Comparison of ENCODE assay signal across 12 cellular contexts in the genomic region with DNA sequence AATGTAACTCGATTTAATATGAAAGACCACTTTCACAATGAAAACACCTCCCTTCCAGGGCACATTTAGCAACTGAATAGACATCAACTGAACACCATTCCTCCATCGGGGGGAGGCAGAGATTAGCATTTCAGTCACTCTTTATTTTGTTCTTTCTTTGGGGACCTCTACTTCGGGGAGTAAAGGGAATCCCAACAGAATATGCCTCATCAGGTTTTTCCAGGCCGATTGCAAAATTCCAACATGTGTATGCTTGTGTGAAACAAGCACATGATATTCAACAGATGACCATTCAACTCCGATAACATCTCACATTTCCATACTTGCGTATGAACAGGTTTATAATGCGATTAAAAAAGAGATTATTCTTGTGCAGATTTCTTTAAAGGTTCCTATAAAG.
DNase-seq lines count a peak whose midpoint lies in the region; ATAC-seq and TF ChIP-seq lines count a peak whose summit lies in the region.
"Had no signal": no experiment of that assay in that cellular context is flagged by ENCODE, and none has a peak within 500 bp of the region (broad histone marks: within the 10 kb centered on the region; RNA-seq: fewer than 3 reads in every experiment).

No MANE protein-coding gene starts in this region.

- H3K9ac ChIP-seq in HUES64 (ENCODE audit: low read depth, low read length) (peak overlapping the region; percentile 88), SK-N-SH (no peak overlapping the region), trophoblast cell (ENCODE audit: low read length) (no peak overlapping the region)

- H3K4me1 ChIP-seq in HUES64 (ENCODE audit: insufficient read depth, low read length), result peaks cover 46% of the 10 kb centered on the region
- peaks cover 17 to 18% of the 10 kb centered on the region in 2 experiments; a peak in 3 of 4 replicates for H3K4me1 ChIP-seq in SK-N-SH (ENCODE audit: control insufficient read depth in 1 of 2, insufficient read depth in 2 of 2, low read depth in 1 of 2, low read length in 1 of 2)
- peaks cover 17% of the 10 kb centered on the region for H3K4me1 ChIP-seq in foreskin keratinocyte
- peaks cover 15 to 27% of the 10 kb centered on the region in 2 experiments for H3K4me1 ChIP-seq in trophoblast cell (ENCODE audit: control insufficient read depth in 1 of 2, insufficient read depth in 2 of 2, low read length in 2 of 2)

- peak overlapping the region; percentile 96 for H3K27ac ChIP-seq in HUES64 (ENCODE audit: low read depth, low read length)
- peak overlapping the region in 1 of 2 experiments; percentile 72; a peak in 2 of 4 replicates for H3K27ac ChIP-seq in SK-N-SH (ENCODE audit: low read depth in 2 of 2, low read length in 1 of 2)
- peak overlapping the region; percentile 22 for H3K27ac ChIP-seq in foreskin keratinocyte
- H3K27ac ChIP-seq in trophoblast cell (ENCODE audit: low read depth, low read length), result peak overlapping the region; percentile 20
- H3K27ac ChIP-seq: spleen had no signal

- H3K9me3 ChIP-seq in HUES64 (ENCODE audit: insufficient read depth, low read depth, low read length) (no peaks in the 10 kb centered on the region), SK-N-SH (no peaks in the 10 kb centered on the region), trophoblast cell (ENCODE audit: insufficient read depth, low read depth, low read length) (no peaks in the 10 kb centered on the region)
- H3K9me3 ChIP-seq: spleen had no signal

- TF ChIP-seq CTCF in SK-N-SH (IDR thresholded peaks at IDR 0.05) (peak; percentile 22), foreskin keratinocyte (conservative IDR thresholded peaks at IDR 0.05) (no peak)

- peak in 1 of 2 experiments; percentile 67; a peak in 1 of 4 replicates for TF ChIP-seq EP300 in SK-N-SH (IDR thresholded peaks at IDR 0.05; ENCODE audit: borderline replicate concordance in 1 of 2, low read depth in 1 of 2, low read length in 1 of 2)

- peak overlapping the region; percentile 59 for H3K4me3 ChIP-seq in HUES64 (ENCODE audit: low read length)
- no peak overlapping the region for H3K4me3 ChIP-seq in SK-N-SH (ENCODE audit: low read depth in 2 of 2, low read length in 1 of 2)
- no peak overlapping the region for H3K4me3 ChIP-seq in trophoblast cell (ENCODE audit: low read depth, low read length)
- H3K4me3 ChIP-seq: lung, spleen had no signal

- H2BK5ac ChIP-seq in trophoblast cell (ENCODE audit: low read depth, low read length, poor library complexity), result no peak overlapping the region

- TF ChIP-seq RAD21 in SK-N-SH (IDR thresholded peaks at IDR 0.05; ENCODE audit: low read length), result peak; percentile 17; the same call in 1 of the 2 replicates

- H3K27me3 ChIP-seq in HUES64 (ENCODE audit: insufficient read depth, low read length), result no peaks in the 10 kb centered on the region
- no peaks in the 10 kb centered on the region for H3K27me3 ChIP-seq in SK-N-SH (ENCODE audit: insufficient read depth)
- no peaks in the 10 kb centered on the region for H3K27me3 ChIP-seq in foreskin keratinocyte
- no peaks in the 10 kb centered on the region for H3K27me3 ChIP-seq in trophoblast cell (ENCODE audit: insufficient read depth, low read length)
- H3K27me3 ChIP-seq: spleen had no signal

- peaks cover 5% of the 10 kb centered on the region; the same call in 1 of the 2 replicates for H4K20me1 ChIP-seq in SK-N-SH (ENCODE audit: insufficient read depth)

- no peak overlapping the region for H4K8ac ChIP-seq in trophoblast cell (ENCODE audit: low read depth, low read length)

- H3F3A ChIP-seq in SK-N-SH (replicated peaks; ENCODE audit: insufficient read depth), result peaks cover 22% of the 10 kb centered on the region

- 10% methylated on average over 7 of the region's 7 CpGs for WGBS in HUES64
- 29% methylated on average over 7 of the region's 7 CpGs for WGBS in SK-N-SH (ENCODE audit: low lambda C conversion rate)
- no CpG with 5 or more reads among the region's 7 CpGs for WGBS in trophoblast cell (ENCODE audit: extremely low coverage, insufficient coverage, insufficient read length)

- peaks cover 13% of the 10 kb centered on the region for H3K79me1 ChIP-seq in trophoblast cell (ENCODE audit: low read length)

- H3K18ac ChIP-seq in trophoblast cell (ENCODE audit: low read length), result no peak overlapping the region

- H3K79me2 ChIP-seq in SK-N-SH (ENCODE audit: insufficient read depth) (peaks cover 68% of the 10 kb centered on the region; the same call in 1 of the 2 replicates), trophoblast cell (ENCODE audit: control insufficient read depth, insufficient read depth, low read length, poor library complexity) (peaks cover 3% of the 10 kb centered on the region)

- H2BK120ac ChIP-seq in trophoblast cell (ENCODE audit: insufficient read depth, low read length, poor library complexity), result no peak overlapping the region

- H2AFZ ChIP-seq in SK-N-SH (ENCODE audit: low read depth), result no peak overlapping the region
- no peak overlapping the region for H2AFZ ChIP-seq in trophoblast cell (ENCODE audit: insufficient read depth, low read length, poor library complexity)

- DNase-seq in SK-N-SH (peak; percentile 50), foreskin keratinocyte (peak; percentile 41 to 79), trophoblast cell (peak in 1 of 2 donors; percentile 71), NCI-H2196 (lab: John Stamatoyannopoulos, UW; ENCODE audit: unreplicated experiment) (no peak), NCI-H1105 (lab: John Stamatoyannopoulos, UW) (no peak)
- no peak for DNase-seq in activated CD8-positive, alpha-beta memory T cell treated with anti-CD3 and anti-CD28 coated beads, Interleukin-2, amount 50 U/mL, for 48 hours
- DNase-seq: activated B cell treated with CpG ODN at 0.5 μM for 24 hours, spleen had no signal

- H3K4me2 ChIP-seq in SK-N-SH (peak overlapping the region; percentile 34; the same call in 1 of the 2 replicates), trophoblast cell (ENCODE audit: low read length) (peak overlapping the region; percentile 24)

- ATAC-seq in foreskin keratinocyte, result peak; percentile 7
- no peak for ATAC-seq in GM19452 (IDR thresholded peaks at IDR 0.05; ENCODE audit: unreplicated experiment)
- ATAC-seq: stimulated activated memory B cell treated with anti-CD40 and anti-IgM and Interleukin-4, amounts not matched to agents 10 μg/mL and 1 μg/mL and 100 μg/mL, for 72 hours had no signal

- no peaks in the 10 kb centered on the region for H3K9me2 ChIP-seq in SK-N-SH

- H2BK12ac ChIP-seq in trophoblast cell (ENCODE audit: low read length), result no peak overlapping the region

- H3K36me3 ChIP-seq in HUES64 (ENCODE audit: insufficient read depth, low read length), result no peaks in the 10 kb centered on the region
- peaks cover 0 to 44% of the 10 kb centered on the region in 2 experiments for H3K36me3 ChIP-seq in SK-N-SH (replicated peaks in 1 of 2; ENCODE audit: control insufficient read depth in 1 of 2, insufficient read depth in 2 of 2, low read length in 1 of 2)
- peaks cover 0 to 2% of the 10 kb centered on the region in 2 experiments for H3K36me3 ChIP-seq in trophoblast cell (ENCODE audit: control insufficient read depth in 1 of 2, insufficient read depth in 2 of 2, low read length in 2 of 2)

- H3K14ac ChIP-seq in trophoblast cell (ENCODE audit: low read length), result no peak overlapping the region

- H4K91ac ChIP-seq in trophoblast cell (ENCODE audit: low read depth, low read length), result no peak overlapping the region

- no peak overlapping the region for H4K12ac ChIP-seq in trophoblast cell (ENCODE audit: low read depth, low read length)

- no peak overlapping the region for H3K4ac ChIP-seq in trophoblast cell (ENCODE audit: low read depth, low read length)

- POLR2A ChIA-PET in SK-N-SH (lab: Yijun Ruan, JAX), result no interaction called here

- H2AK5ac ChIP-seq in trophoblast cell (ENCODE audit: low read length), result no peak overlapping the region

- CTCF ChIA-PET in SK-N-SH (lab: Yijun Ruan, JAX), result interaction anchor here (1.0 to 1.4 kb wide), 3 partner anchors 28 to 449 kb away, joined by 3 to 4 read pairs (median 3); no protein-coding TSS in a partner anchor

- no peak overlapping the region for H3K23ac ChIP-seq in trophoblast cell (ENCODE audit: low read length)

TF ChIP-seq in SK-N-SH, 30 proteins besides CTCF, POLR2A, EP300 and RAD21 (continues in another document):
- TF ChIP-seq CHD2 (IDR thresholded peaks at IDR 0.05; ENCODE audit: low read length, partially characterized antibody), result peak; percentile 22
- TF ChIP-seq, protein P1, sequence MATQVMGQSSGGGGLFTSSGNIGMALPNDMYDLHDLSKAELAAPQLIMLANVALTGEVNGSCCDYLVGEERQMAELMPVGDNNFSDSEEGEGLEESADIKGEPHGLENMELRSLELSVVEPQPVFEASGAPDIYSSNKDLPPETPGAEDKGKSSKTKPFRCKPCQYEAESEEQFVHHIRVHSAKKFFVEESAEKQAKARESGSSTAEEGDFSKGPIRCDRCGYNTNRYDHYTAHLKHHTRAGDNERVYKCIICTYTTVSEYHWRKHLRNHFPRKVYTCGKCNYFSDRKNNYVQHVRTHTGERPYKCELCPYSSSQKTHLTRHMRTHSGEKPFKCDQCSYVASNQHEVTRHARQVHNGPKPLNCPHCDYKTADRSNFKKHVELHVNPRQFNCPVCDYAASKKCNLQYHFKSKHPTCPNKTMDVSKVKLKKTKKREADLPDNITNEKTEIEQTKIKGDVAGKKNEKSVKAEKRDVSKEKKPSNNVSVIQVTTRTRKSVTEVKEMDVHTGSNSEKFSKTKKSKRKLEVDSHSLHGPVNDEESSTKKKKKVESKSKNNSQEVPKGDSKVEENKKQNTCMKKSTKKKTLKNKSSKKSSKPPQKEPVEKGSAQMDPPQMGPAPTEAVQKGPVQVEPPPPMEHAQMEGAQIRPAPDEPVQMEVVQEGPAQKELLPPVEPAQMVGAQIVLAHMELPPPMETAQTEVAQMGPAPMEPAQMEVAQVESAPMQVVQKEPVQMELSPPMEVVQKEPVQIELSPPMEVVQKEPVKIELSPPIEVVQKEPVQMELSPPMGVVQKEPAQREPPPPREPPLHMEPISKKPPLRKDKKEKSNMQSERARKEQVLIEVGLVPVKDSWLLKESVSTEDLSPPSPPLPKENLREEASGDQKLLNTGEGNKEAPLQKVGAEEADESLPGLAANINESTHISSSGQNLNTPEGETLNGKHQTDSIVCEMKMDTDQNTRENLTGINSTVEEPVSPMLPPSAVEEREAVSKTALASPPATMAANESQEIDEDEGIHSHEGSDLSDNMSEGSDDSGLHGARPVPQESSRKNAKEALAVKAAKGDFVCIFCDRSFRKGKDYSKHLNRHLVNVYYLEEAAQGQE (IDR thresholded peaks at IDR 0.05; ENCODE audit: low read depth, low read length), result no peak
- no peak for TF ChIP-seq ELF1 (IDR thresholded peaks at IDR 0.05)
- no peak for TF ChIP-seq JUND (IDR thresholded peaks at IDR 0.05)
- TF ChIP-seq, protein P2, sequence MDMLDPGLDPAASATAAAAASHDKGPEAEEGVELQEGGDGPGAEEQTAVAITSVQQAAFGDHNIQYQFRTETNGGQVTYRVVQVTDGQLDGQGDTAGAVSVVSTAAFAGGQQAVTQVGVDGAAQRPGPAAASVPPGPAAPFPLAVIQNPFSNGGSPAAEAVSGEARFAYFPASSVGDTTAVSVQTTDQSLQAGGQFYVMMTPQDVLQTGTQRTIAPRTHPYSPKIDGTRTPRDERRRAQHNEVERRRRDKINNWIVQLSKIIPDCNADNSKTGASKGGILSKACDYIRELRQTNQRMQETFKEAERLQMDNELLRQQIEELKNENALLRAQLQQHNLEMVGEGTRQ (IDR thresholded peaks at IDR 0.05; ENCODE audit: borderline replicate concordance, low read depth, low read length), result no peak

Comparison
In these comparisons a context has a peak if more than half of its experiments do, and no peak if none do; other contexts are left out.
1. DNase-seq: peak in SK-N-SH (single experiment) and foreskin keratinocyte (2 of 2); none in NCI-H2196 (single experiment), NCI-H1105 (single experiment) and activated CD8-positive, alpha-beta memory T cell treated with anti-CD3 and anti-CD28 coated beads, Interleukin-2, amount 50 U/mL, for 48 hours (single experiment).